16 cellular contexts compared by ENCODE assay signal in genomic region chr2:109350526-109350925, GRCh38.
DNase-seq lines count a peak whose midpoint lies in the region; ATAC-seq and TF ChIP-seq lines count a peak whose summit lies in the region.
"Had no signal": no experiment of that assay in that cellular context is flagged by ENCODE, and none has a peak within 500 bp of the region (broad histone marks: within the 10 kb centered on the region; RNA-seq: fewer than 3 reads in every experiment).

No MANE protein-coding gene starts in this region.

- H3K36me3 ChIP-seq in Loucy (ENCODE audit: insufficient read depth, low read length) (no peaks in the 10 kb centered on the region), skeletal muscle satellite cell (ENCODE audit: insufficient read depth, low read length) (peaks cover 21% of the 10 kb centered on the region)
- H3K36me3 ChIP-seq: spleen, WERI-Rb-1 had no signal

- H3K4me1 Mint-ChIP-seq in activated CD8-positive, alpha-beta T cell treated with anti-CD3 and anti-CD28 coated beads, Interleukin-2, amount 10 ng/mL, durations not matched to agents 7 days and 5 days (ENCODE audit: low read depth), result peaks cover 42% of the 10 kb centered on the region
- H3K4me1 Mint-ChIP-seq in activated CD8-positive, alpha-beta T cell treated with anti-CD3 and anti-CD28 coated beads for 36 hours (ENCODE audit: low read depth), result peaks cover 44% of the 10 kb centered on the region
- peaks cover 26% of the 10 kb centered on the region for H3K4me1 Mint-ChIP-seq in endothelial cell (ENCODE audit: unreplicated experiment)

- H3K4me2 ChIP-seq in Loucy (ENCODE audit: low read depth, low read length, poor library complexity, severe bottlenecking) (peak overlapping the region; percentile 2), skeletal muscle satellite cell (ENCODE audit: low read length) (peak overlapping the region; percentile 29)

- no peak for TF ChIP-seq CTCF in activated CD8-positive, alpha-beta T cell treated with anti-CD3 and anti-CD28 coated beads for 36 hours (IDR thresholded peaks at IDR 0.05)
- no peak for TF ChIP-seq CTCF in Loucy (conservative IDR thresholded peaks at IDR 0.05; ENCODE audit: low read length)
- TF ChIP-seq CTCF in endothelial cell (IDR thresholded peaks at IDR 0.05; ENCODE audit: unreplicated experiment), result no peak

- H3K9me3 ChIP-seq in Loucy (ENCODE audit: insufficient read depth, low read depth, low read length) (no peaks in the 10 kb centered on the region), skeletal muscle satellite cell (replicated peaks; ENCODE audit: low read length) (no peaks in the 10 kb centered on the region)

- no peaks in the 10 kb centered on the region for H3K36me3 Mint-ChIP-seq in activated CD8-positive, alpha-beta T cell treated with anti-CD3 and anti-CD28 coated beads, Interleukin-2, amount 10 ng/mL, durations not matched to agents 7 days and 5 days (ENCODE audit: low read depth)
- no peaks in the 10 kb centered on the region for H3K36me3 Mint-ChIP-seq in activated CD8-positive, alpha-beta T cell treated with anti-CD3 and anti-CD28 coated beads for 36 hours (ENCODE audit: low read depth)
- no peaks in the 10 kb centered on the region for H3K36me3 Mint-ChIP-seq in endothelial cell (ENCODE audit: low read depth, unreplicated experiment)

- peak overlapping the region; percentile 77 for H3K27ac Mint-ChIP-seq in activated CD8-positive, alpha-beta T cell treated with anti-CD3 and anti-CD28 coated beads, Interleukin-2, amount 10 ng/mL, durations not matched to agents 7 days and 5 days
- H3K27ac Mint-ChIP-seq in activated CD8-positive, alpha-beta T cell treated with anti-CD3 and anti-CD28 coated beads for 36 hours, result no peak overlapping the region
- no peak overlapping the region for H3K27ac Mint-ChIP-seq in endothelial cell (ENCODE audit: unreplicated experiment)

- no peak overlapping the region for H2AFZ ChIP-seq in Loucy (ENCODE audit: low read length)

- no peak overlapping the region for H3K4me3 Mint-ChIP-seq in activated CD8-positive, alpha-beta T cell treated with anti-CD3 and anti-CD28 coated beads, Interleukin-2, amount 10 ng/mL, durations not matched to agents 7 days and 5 days
- H3K4me3 Mint-ChIP-seq in activated CD8-positive, alpha-beta T cell treated with anti-CD3 and anti-CD28 coated beads for 36 hours, result no peak overlapping the region
- peak overlapping the region; percentile 31 for H3K4me3 Mint-ChIP-seq in endothelial cell (ENCODE audit: unreplicated experiment)

- H3F3A ChIP-seq in Loucy (ENCODE audit: low read depth), result no peaks in the 10 kb centered on the region

- H3K9me2 ChIP-seq in Loucy (replicated peaks; ENCODE audit: low read depth, low read length), result no peaks in the 10 kb centered on the region

- H3K27me3 ChIP-seq in Loucy (ENCODE audit: insufficient read depth, low read length, poor library complexity, severe bottlenecking) (no peaks in the 10 kb centered on the region), skeletal muscle satellite cell (ENCODE audit: control insufficient read depth, insufficient read depth, low read length) (no peaks in the 10 kb centered on the region)
- H3K27me3 ChIP-seq: spleen had no signal

- H4K20me1 ChIP-seq in Loucy (ENCODE audit: insufficient read depth, low read length, poor library complexity, severe bottlenecking), result no peaks in the 10 kb centered on the region

- H3K9ac ChIP-seq in Loucy (ENCODE audit: low read depth, low read length, poor library complexity, severe bottlenecking) (no peak overlapping the region), skeletal muscle satellite cell (ENCODE audit: low read depth, low read length) (peak overlapping the region; percentile 51)

- intact Hi-C loops in activated CD8-positive, alpha-beta T cell treated with anti-CD3 and anti-CD28 coated beads for 36 hours (cut with micrococcal nuclease), result no loop called here

- no peaks in the 10 kb centered on the region for H3K27me3 Mint-ChIP-seq in activated CD8-positive, alpha-beta T cell treated with anti-CD3 and anti-CD28 coated beads, Interleukin-2, amount 10 ng/mL, durations not matched to agents 7 days and 5 days (ENCODE audit: low read depth)
- H3K27me3 Mint-ChIP-seq in activated CD8-positive, alpha-beta T cell treated with anti-CD3 and anti-CD28 coated beads for 36 hours, result no peaks in the 10 kb centered on the region
- H3K27me3 Mint-ChIP-seq in endothelial cell (ENCODE audit: unreplicated experiment), result no peaks in the 10 kb centered on the region

- H3K4me3 ChIP-seq in Loucy (ENCODE audit: low read length, poor library complexity, severe bottlenecking), result no peak overlapping the region
- no peak overlapping the region for H3K4me3 ChIP-seq in skeletal muscle satellite cell (ENCODE audit: low read length)
- H3K4me3 ChIP-seq: K562, spleen had no signal

- no peak for DNase-seq in activated CD8-positive, alpha-beta T cell treated with anti-CD3 and anti-CD28 coated beads, Interleukin-2, amount 10 ng/mL, durations not matched to agents 7 days and 5 days
- no peak for DNase-seq in activated CD8-positive, alpha-beta T cell treated with anti-CD3 and anti-CD28 coated beads for 36 hours
- DNase-seq in endothelial cell (ENCODE audit: low spot score) (no peak), NOMO-1 (lab: John Stamatoyannopoulos, UW; ENCODE audit: unreplicated experiment in 2 of 2) (no peak), NCI-H1417 treated with DMSO at 0.1 percent for 48 hours (lab: John Stamatoyannopoulos, UW) (no peak), EL (no peak)
- DNase-seq: activated T-cell treated with anti-CD3 and anti-CD28 coated beads for 4 hours; DMS153; effector memory CD4-positive, alpha-beta T cell; glutamatergic neuron; spleen; trophoblast cell; WERI-Rb-1 had no signal

- ATAC-seq in activated CD8-positive, alpha-beta T cell treated with anti-CD3 and anti-CD28 coated beads, Interleukin-2, amount 10 ng/mL, durations not matched to agents 7 days and 5 days, result no peak
- no peak for ATAC-seq in activated CD8-positive, alpha-beta T cell treated with anti-CD3 and anti-CD28 coated beads for 36 hours
- ATAC-seq: K562 had no signal

- H3K79me2 ChIP-seq in Loucy (ENCODE audit: insufficient read depth, low read length), result no peaks in the 10 kb centered on the region

- POLR2A ChIA-PET in activated CD8-positive, alpha-beta T cell treated with anti-CD3 and anti-CD28 coated beads, Interleukin-2, amount 10 ng/mL, durations not matched to agents 7 days and 5 days (lab: Charles Lee), result no interaction called here
- POLR2A ChIA-PET in activated CD8-positive, alpha-beta T cell treated with anti-CD3 and anti-CD28 coated beads for 36 hours (lab: Charles Lee), result no interaction called here

- CTCF ChIA-PET in activated CD8-positive, alpha-beta T cell treated with anti-CD3 and anti-CD28 coated beads, Interleukin-2, amount 10 ng/mL, durations not matched to agents 7 days and 5 days (lab: Charles Lee), result interaction anchor here (1.5 kb wide), 3 partner anchors 18 to 160 kb away, joined by 3 to 5 read pairs (median 4); no protein-coding TSS in a partner anchor
- CTCF ChIA-PET in activated CD8-positive, alpha-beta T cell treated with anti-CD3 and anti-CD28 coated beads for 36 hours (lab: Charles Lee), result interaction anchor here (1.2 kb wide), 1 partner anchor 160 kb away, joined by 6 read pairs; no protein-coding TSS in a partner anchor

- H3K9me3 Mint-ChIP-seq in activated CD8-positive, alpha-beta T cell treated with anti-CD3 and anti-CD28 coated beads, Interleukin-2, amount 10 ng/mL, durations not matched to agents 7 days and 5 days (ENCODE audit: insufficient read depth), result no peaks in the 10 kb centered on the region
- H3K9me3 Mint-ChIP-seq in activated CD8-positive, alpha-beta T cell treated with anti-CD3 and anti-CD28 coated beads for 36 hours, result no peaks in the 10 kb centered on the region
- no peaks in the 10 kb centered on the region for H3K9me3 Mint-ChIP-seq in endothelial cell (ENCODE audit: unreplicated experiment)

- peaks cover 36% of the 10 kb centered on the region for H3K4me1 ChIP-seq in Loucy (ENCODE audit: insufficient read depth, low read length, poor library complexity, severe bottlenecking)
- peaks cover 31% of the 10 kb centered on the region for H3K4me1 ChIP-seq in skeletal muscle satellite cell (ENCODE audit: control insufficient read depth, insufficient read depth, low read length)
